Comparison of ENCODE assay signal across 14 cellular contexts in genomic region chr17:78790552-78790951, GRCh38. TPM values are rescaled to one million over a fixed set of nuclear protein-coding genes. Genes with fewer than 3 reads are reported as not detected.
A peak's percentile ranks its signal among the peaks of the same experiment; 100 is the strongest.
DNase-seq lines count a peak whose midpoint lies in the region; ATAC-seq and TF ChIP-seq lines count a peak whose summit lies in the region.
"Had no signal": no experiment of that assay in that cellular context is flagged by ENCODE, and none has a peak within 500 bp of the region (broad histone marks: within the 10 kb centered on the region; RNA-seq: fewer than 3 reads in every experiment).

No MANE protein-coding gene starts in this region.

- no peak for ATAC-seq in activated naive CD4-positive, alpha-beta T cell treated with anti-CD3 and anti-CD28 coated beads, Interleukin-2, amount 50 U/mL, for 72 hours
- ATAC-seq in stimulated activated effector memory CD8-positive, alpha-beta T cell treated with anti-CD3 and anti-CD28 coated beads, Interleukin-12 subunit alpha, Interleukin-12 subunit beta, amount 100 ng/mL, for 72 hours: no peak
- ATAC-seq in GM21717 (IDR thresholded peaks at IDR 0.05; ENCODE audit: unreplicated experiment): no peak

- peaks cover 33% of the 10 kb centered on the region for H3K4me1 ChIP-seq in hepatocyte (ENCODE audit: insufficient read depth)
- H3K4me1 ChIP-seq: Caco-2 had no signal

- WGBS in hepatocyte (ENCODE audit: low lambda C conversion rate, missing lambda C conversion rate): 91% methylated on average over 4 of the region's 4 CpGs

- no peak overlapping the region for H3K4me3 ChIP-seq in hepatocyte

- no peaks in the 10 kb centered on the region for H3K36me3 ChIP-seq in hepatocyte (replicated peaks; ENCODE audit: insufficient read depth, low read depth)

- H3K9me2 ChIP-seq in hepatocyte (replicated peaks; ENCODE audit: insufficient read depth): no peaks in the 10 kb centered on the region

- no peak overlapping the region for H3K4me3 Mint-ChIP-seq in stimulated activated effector memory CD8-positive, alpha-beta T cell treated with anti-CD3 and anti-CD28 coated beads, Interleukin-12 subunit alpha, Interleukin-12 subunit beta, amount 100 ng/mL, for 72 hours

- no peaks in the 10 kb centered on the region for H3K9me3 ChIP-seq in hepatocyte (ENCODE audit: low read depth)
- H3K9me3 ChIP-seq: Caco-2 had no signal

- H3K4me1 Mint-ChIP-seq in stimulated activated effector memory CD8-positive, alpha-beta T cell treated with anti-CD3 and anti-CD28 coated beads, Interleukin-12 subunit alpha, Interleukin-12 subunit beta, amount 100 ng/mL, for 72 hours: peaks cover 58% of the 10 kb centered on the region

- H4K20me1 ChIP-seq in hepatocyte (ENCODE audit: insufficient read depth, poor library complexity, severe bottlenecking): no peaks in the 10 kb centered on the region

- H3K27me3 ChIP-seq in hepatocyte: no peaks in the 10 kb centered on the region

- peak overlapping the region; percentile 83 for H3K27ac ChIP-seq in hepatocyte
- H3K27ac ChIP-seq: 22Rv1 had no signal

- H3K36me3 Mint-ChIP-seq in activated naive CD4-positive, alpha-beta T cell treated with anti-CD3 and anti-CD28 coated beads, Interleukin-2, amount 50 U/mL, for 72 hours: peaks cover 0 to 22% of the 10 kb centered on the region in 2 donors
- H3K36me3 Mint-ChIP-seq in stimulated activated effector memory CD8-positive, alpha-beta T cell treated with anti-CD3 and anti-CD28 coated beads, Interleukin-12 subunit alpha, Interleukin-12 subunit beta, amount 100 ng/mL, for 72 hours: peaks cover 44% of the 10 kb centered on the region

- H2AFZ ChIP-seq in hepatocyte: no peak overlapping the region

- no peaks in the 10 kb centered on the region for H3K9me3 Mint-ChIP-seq in activated naive CD4-positive, alpha-beta T cell treated with anti-CD3 and anti-CD28 coated beads, Interleukin-2, amount 50 U/mL, for 72 hours
- no peaks in the 10 kb centered on the region for H3K9me3 Mint-ChIP-seq in stimulated activated effector memory CD8-positive, alpha-beta T cell treated with anti-CD3 and anti-CD28 coated beads, Interleukin-12 subunit alpha, Interleukin-12 subunit beta, amount 100 ng/mL, for 72 hours

- no peaks in the 10 kb centered on the region for H3K79me2 ChIP-seq in hepatocyte

- TF ChIP-seq CTCF in hepatocyte (IDR thresholded peaks at IDR 0.05; ENCODE audit: poor library complexity): no peak

- H3K27ac Mint-ChIP-seq in activated naive CD4-positive, alpha-beta T cell treated with anti-CD3 and anti-CD28 coated beads, Interleukin-2, amount 50 U/mL, for 72 hours: peak overlapping the region; percentile 69 to 81
- peak overlapping the region; percentile 82 for H3K27ac Mint-ChIP-seq in stimulated activated effector memory CD8-positive, alpha-beta T cell treated with anti-CD3 and anti-CD28 coated beads, Interleukin-12 subunit alpha, Interleukin-12 subunit beta, amount 100 ng/mL, for 72 hours

- DNase-seq in NCI-H82 (lab: John Stamatoyannopoulos, UW) (peak; percentile 28), NCI-H82 treated with DMSO at 0.1 percent for 48 hours (lab: John Stamatoyannopoulos, UW; ENCODE audit: unreplicated experiment) (no peak), hepatocyte (ENCODE audit: low spot score) (no peak), anterior cingulate cortex (lab: John Stamatoyannopoulos, UW) (no peak), T-helper 1 cell (no peak)
- DNase-seq in activated naive CD4-positive, alpha-beta T cell treated with anti-CD3 and anti-CD28 coated beads, Interleukin-2, amount 50 U/mL, for 72 hours (ENCODE audit: low spot score in 2 of 2): no peak
- DNase-seq in stimulated activated effector memory CD8-positive, alpha-beta T cell treated with anti-CD3 and anti-CD28 coated beads, Interleukin-12 subunit alpha, Interleukin-12 subunit beta, amount 100 ng/mL, for 72 hours (ENCODE audit: low spot score in 2 of 2): no peak
- DNase-seq: Caco-2; effector CD8-positive, alpha-beta T cell; left colon; right cardiac atrium; T-helper 9 cell had no signal

- no peak overlapping the region for H3K4me2 ChIP-seq in hepatocyte

RNA-seq across cellular contexts. Expression of gene CYTH1, which starts 8.5 kb away (rescaled TPM):
- total RNA-seq in activated naive CD4-positive, alpha-beta T cell treated with anti-CD3 and anti-CD28 coated beads, Interleukin-2, amount 50 U/mL, for 72 hours: 100 to 1,000 TPM in 1 of 2 donors, 10 to 100 TPM in 1; 82.6 to 148 TPM
- 37.5 and 44.4 TPM in 2 replicates for total RNA-seq in hepatocyte
- polyA plus RNA-seq in hepatocyte: 38.5 and 47.6 TPM in 2 replicates

RNA-seq across cellular contexts. Expression of gene USP36, which starts 50.1 kb away (rescaled TPM):
- total RNA-seq in activated naive CD4-positive, alpha-beta T cell treated with anti-CD3 and anti-CD28 coated beads, Interleukin-2, amount 50 U/mL, for 72 hours: 10 to 100 TPM; 82.2 to 88.1 TPM
- 17.7 and 20.9 TPM in 2 replicates for total RNA-seq in hepatocyte
- polyA plus RNA-seq in hepatocyte: 26.2 and 31.6 TPM in 2 replicates
